ENCODE assay signal across 27 cellular contexts in the genomic region with DNA sequence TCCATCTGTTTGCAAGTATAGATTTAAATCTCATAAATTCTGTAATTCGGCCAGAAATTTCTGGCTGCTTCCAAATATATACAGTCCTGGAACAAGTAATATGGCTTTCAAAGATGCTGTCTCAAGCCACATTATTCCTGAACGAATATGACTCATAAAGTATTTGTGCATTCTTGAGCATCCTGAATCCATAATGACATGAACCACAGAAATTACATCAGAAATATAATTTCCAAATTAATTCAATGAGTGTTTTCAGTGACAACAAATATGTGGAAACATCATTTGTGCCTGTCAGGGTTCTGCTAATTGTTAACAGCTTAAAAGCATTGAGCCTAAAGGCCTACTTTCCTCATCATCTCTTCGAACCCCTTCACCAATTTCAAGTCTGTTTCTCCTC.
DNase-seq lines count a peak whose midpoint lies in the region; ATAC-seq and TF ChIP-seq lines count a peak whose summit lies in the region.
"Had no signal": no experiment of that assay in that cellular context is flagged by ENCODE, and none has a peak within 500 bp of the region (broad histone marks: within the 10 kb centered on the region; RNA-seq: fewer than 3 reads in every experiment).

No MANE protein-coding gene starts in this region.

- H3K27me3 Mint-ChIP-seq in H9 (ENCODE audit: low read depth) (no peaks in the 10 kb centered on the region), glutamatergic neuron (ENCODE audit: unreplicated experiment) (peaks cover 2% of the 10 kb centered on the region)

- H3K27ac Mint-ChIP-seq in H9, result peak overlapping the region in 2 of 3 experiments; percentile 11 to 66; a peak in 1 of 7 replicates
- H3K27ac Mint-ChIP-seq in glutamatergic neuron (ENCODE audit: unreplicated experiment), result no peak overlapping the region
- H3K27ac Mint-ChIP-seq: activated CD4-positive, alpha-beta memory T cell treated with anti-CD3 and anti-CD28 coated beads, Interleukin-2, amount 10 ng/mL, durations not matched to agents 7 days and 5 days; naive B cell had no signal

- no peak overlapping the region for H2BK120ac ChIP-seq in H9 (ENCODE audit: low read depth, low read length, poor library complexity, severe bottlenecking)

- no peak overlapping the region for H2BK5ac ChIP-seq in H9 (ENCODE audit: insufficient read length, low read length)

- no peak overlapping the region for H3K56ac ChIP-seq in H9 (ENCODE audit: insufficient read length, low read depth, low read length)

- H3K9me3 ChIP-seq in H9 (ENCODE audit: control insufficient read depth, low read depth, low read length), result no peaks in the 10 kb centered on the region
- H3K9me3 ChIP-seq: BLaER1 treated with 17β-estradiol and CSF1 and Interleukin-3, amounts not matched to agents 10 nM and 100 nM; tibial nerve had no signal

- no peaks in the 10 kb centered on the region for H3K4me1 ChIP-seq in H9 (ENCODE audit: insufficient read depth, low read length)
- H3K4me1 ChIP-seq: BLaER1 treated with 17β-estradiol and CSF1 and Interleukin-3, amounts not matched to agents 10 nM and 100 nM; tibial nerve had no signal

- H2BK20ac ChIP-seq in H9 (ENCODE audit: low read depth, low read length, poor library complexity, severe bottlenecking), result no peak overlapping the region

- no peak overlapping the region for H4K91ac ChIP-seq in H9 (ENCODE audit: insufficient read length, low read depth, low read length)

- H3K4me3 Mint-ChIP-seq in H9, result no peak overlapping the region
- H3K4me3 Mint-ChIP-seq in glutamatergic neuron (ENCODE audit: unreplicated experiment), result no peak overlapping the region
- H3K4me3 Mint-ChIP-seq: activated CD4-positive, alpha-beta memory T cell treated with anti-CD3 and anti-CD28 coated beads, Interleukin-2, amount 10 ng/mL, durations not matched to agents 7 days and 5 days; naive B cell had no signal

- H3K27ac ChIP-seq in H9 (ENCODE audit: insufficient read length, low read depth, low read length), result no peak overlapping the region
- H3K27ac ChIP-seq: BLaER1 treated with 17β-estradiol and CSF1 and Interleukin-3, amounts not matched to agents 10 nM and 100 nM; RWPE1; tibial nerve had no signal

- H2AK5ac ChIP-seq in H9 (ENCODE audit: insufficient read length, low read length), result no peak overlapping the region

- H4K5ac ChIP-seq in H9 (ENCODE audit: insufficient read length, low read depth, low read length), result no peak overlapping the region

- H3K79me2 ChIP-seq in H9 (ENCODE audit: insufficient read depth, low read length), result no peaks in the 10 kb centered on the region

- WGBS in H9 (ENCODE audit: extremely low coverage, insufficient read length, low lambda C conversion rate), result no CpG with 5 or more reads among the region's 3 CpGs

- no peak overlapping the region for H3K9ac ChIP-seq in H9 (ENCODE audit: extremely low read depth, insufficient read length, low read length)
- H3K9ac ChIP-seq: BLaER1 treated with 17β-estradiol and CSF1 and Interleukin-3, amounts not matched to agents 10 nM and 100 nM had no signal

- H3K4me1 Mint-ChIP-seq in H9, result peaks cover 5 to 6% of the 10 kb centered on the region in 2 experiments
- H3K4me1 Mint-ChIP-seq in glutamatergic neuron (ENCODE audit: low read depth, unreplicated experiment), result no peaks in the 10 kb centered on the region
- H3K4me1 Mint-ChIP-seq: activated CD4-positive, alpha-beta memory T cell treated with anti-CD3 and anti-CD28 coated beads, Interleukin-2, amount 10 ng/mL, durations not matched to agents 7 days and 5 days; naive B cell had no signal

- H4K20me1 ChIP-seq in H9 (ENCODE audit: control insufficient read depth, insufficient read depth, insufficient read length), result no peaks in the 10 kb centered on the region
- H4K20me1 ChIP-seq: BLaER1 treated with 17β-estradiol and CSF1 and Interleukin-3, amounts not matched to agents 10 nM and 100 nM had no signal

- H3K9me3 Mint-ChIP-seq in H9 (peaks cover 0 to 5% of the 10 kb centered on the region in 2 experiments; a peak in 1 of 5 replicates), glutamatergic neuron (ENCODE audit: unreplicated experiment) (no peaks in the 10 kb centered on the region)
- H3K9me3 Mint-ChIP-seq: activated CD4-positive, alpha-beta memory T cell treated with anti-CD3 and anti-CD28 coated beads, Interleukin-2, amount 10 ng/mL, durations not matched to agents 7 days and 5 days had no signal

- H4K8ac ChIP-seq in H9 (replicated peaks; ENCODE audit: insufficient read length, low read depth, low read length), result no peak overlapping the region

- H2AFZ ChIP-seq in H9 (ENCODE audit: low read length), result no peak overlapping the region

- H3K14ac ChIP-seq in H9 (ENCODE audit: insufficient read depth, low read length), result no peak overlapping the region

- H3K4ac ChIP-seq in H9 (ENCODE audit: low read depth, low read length), result no peak overlapping the region

- H3K4me3 ChIP-seq in astrocyte of the cerebellum (ENCODE audit: low read depth, low read length) (no peak overlapping the region), fibroblast of mammary gland (ENCODE audit: control insufficient read depth, low read depth, low read length) (no peak overlapping the region)
- H3K4me3 ChIP-seq: BLaER1 treated with 17β-estradiol and CSF1 and Interleukin-3, amounts not matched to agents 10 nM and 100 nM; dorsolateral prefrontal cortex; tibial nerve had no signal

- H3K23me2 ChIP-seq in H9 (ENCODE audit: insufficient read length, low read depth, low read length, poor library complexity, severe bottlenecking), result no peaks in the 10 kb centered on the region

- H3K79me1 ChIP-seq in H9 (ENCODE audit: insufficient read depth, low read depth, low read length, poor library complexity, severe bottlenecking), result no peaks in the 10 kb centered on the region

- no peak overlapping the region for H2BK15ac ChIP-seq in H9 (ENCODE audit: low read depth, low read length)

- peaks cover 0 to 4% (median 3%) of the 10 kb centered on the region in 3 experiments; a peak in 1 of 7 replicates for H3K36me3 Mint-ChIP-seq in H9 (ENCODE audit: insufficient read depth in 1 of 3, low read depth in 3 of 3)
- H3K36me3 Mint-ChIP-seq in glutamatergic neuron (ENCODE audit: unreplicated experiment), result no peaks in the 10 kb centered on the region
- H3K36me3 Mint-ChIP-seq: naive B cell had no signal

- no peak overlapping the region for H3K4me2 ChIP-seq in H9 (ENCODE audit: insufficient read depth, insufficient read length, low read length)
- H3K4me2 ChIP-seq: BLaER1 treated with 17β-estradiol and CSF1 and Interleukin-3, amounts not matched to agents 10 nM and 100 nM had no signal

- no peak overlapping the region for H3T11ph ChIP-seq in H9 (ENCODE audit: low read length)

- H2BK12ac ChIP-seq in H9 (ENCODE audit: insufficient read length, low read depth, low read length), result no peak overlapping the region

- no peak for ATAC-seq in GM21737 (IDR thresholded peaks at IDR 0.05; ENCODE audit: unreplicated experiment)
- ATAC-seq: left colon; stimulated activated naive CD8-positive, alpha-beta T cell treated with anti-CD3 and anti-CD28 coated beads, Interleukin-15, Interleukin-2, amounts not matched to agents 100 U/mL and 50 U/mL, for 24 hours had no signal

- H3K23ac ChIP-seq in H9 (ENCODE audit: insufficient read length, low read depth, low read length), result no peak overlapping the region

- H3K18ac ChIP-seq in H9 (ENCODE audit: insufficient read length, low read depth, low read length), result no peak overlapping the region

- H3K27me3 ChIP-seq in H9 (ENCODE audit: insufficient read depth, low read length), result no peaks in the 10 kb centered on the region; the same call in 1 of the 2 replicates
- H3K27me3 ChIP-seq: BLaER1 treated with 17β-estradiol and CSF1 and Interleukin-3, amounts not matched to agents 10 nM and 100 nM; tibial nerve had no signal

- DNase-seq in A172 (ENCODE audit: low spot score), result peak; percentile 13
- no peak for DNase-seq in H9
- peak; percentile 36 for DNase-seq in astrocyte of the cerebellum (ENCODE audit: low read depth)
- DNase-seq in fibroblast of mammary gland (ENCODE audit: low read depth), result peak; percentile 44
- no peak for DNase-seq in hippocampal formation (lab: John Stamatoyannopoulos, UW)
- no peak for DNase-seq in glutamatergic neuron
- DNase-seq in NCI-H1417 (lab: John Stamatoyannopoulos, UW), result no peak
- DNase-seq: activated CD4-positive, alpha-beta memory T cell treated with anti-CD3 and anti-CD28 coated beads, Interleukin-2, amount 10 ng/mL, durations not matched to agents 7 days and 5 days; activated effector memory CD4-positive, alpha-beta T cell treated with anti-CD3 and anti-CD28 coated beads, Interleukin-2, amount 50 U/mL, for 16 hours; activated T-cell treated with anti-CD3 and anti-CD28 coated beads for 4 hours; caudate nucleus; head of caudate nucleus; KG1; left colon; mesendoderm; MV-4-11; naive B cell; NCI-H1694; NCI-H2171; NCI-H524 treated with DMSO at 0.1 percent for 48 hours; stimulated activated CD4-positive, alpha-beta T cell treated with anti-CD3 and anti-CD28 coated beads, Interleukin-4, amount 100 ng/mL, for 1 hour; stimulated activated naive CD8-positive, alpha-beta T cell treated with anti-CD3 and anti-CD28 coated beads, Interleukin-15, Interleukin-2, amounts not matched to agents 100 U/mL and 50 U/mL, for 24 hours had no signal

- in situ Hi-C loops in astrocyte of the cerebellum (cut with HindIII; ENCODE audit: low sequenced_read_pairs), result no loop called here

- TF ChIP-seq CTCF in H9 (conservative IDR thresholded peaks at IDR 0.05), result no peak
- no peak for TF ChIP-seq CTCF in astrocyte of the cerebellum (IDR thresholded peaks at IDR 0.05; ENCODE audit: low read depth, low read length, missing control alignments)
- TF ChIP-seq CTCF in fibroblast of mammary gland (conservative IDR thresholded peaks at IDR 0.05; ENCODE audit: control insufficient read depth, insufficient read depth, low read depth, low read length), result no peak
- no peak for TF ChIP-seq CTCF in glutamatergic neuron (IDR thresholded peaks at IDR 0.05; ENCODE audit: partially characterized antibody, unreplicated experiment)

Comparison
In these comparisons a context has a peak if more than half of its experiments do, and no peak if none do; other contexts are left out.
1. DNase-seq: peak in A172 (single experiment), astrocyte of the cerebellum (single experiment) and fibroblast of mammary gland (single experiment); none in H9 (single experiment), hippocampal formation (0 of 2), glutamatergic neuron (single experiment) and NCI-H1417 (0 of 3).